In genomic region chr14:91119556-91120311, GRCh38 we compare ENCODE assay signal across 11 cellular contexts. TPM values are rescaled to one million over a fixed set of nuclear protein-coding genes. Genes with fewer than 3 reads are reported as not detected.
A peak's percentile ranks its signal among the peaks of the same experiment; 100 is the strongest.
DNase-seq lines count a peak whose midpoint lies in the region; ATAC-seq, FAIRE-seq and TF ChIP-seq lines count a peak whose summit lies in the region.
"Had no signal": no experiment of that assay in that cellular context is flagged by ENCODE, and none has a peak within 500 bp of the region (broad histone marks: within the 10 kb centered on the region; RNA-seq: fewer than 3 reads in every experiment).

No MANE protein-coding gene starts in this region.

- H3K27me3 Mint-ChIP-seq in astrocyte (ENCODE audit: low read depth, unreplicated experiment): no peaks in the 10 kb centered on the region

- H3K79me2 ChIP-seq in ACC112 (ENCODE audit: control insufficient read depth, insufficient read depth, low read length, unreplicated experiment) (peaks cover 61% of the 10 kb centered on the region), astrocyte (ENCODE audit: insufficient read depth, low read length) (no peaks in the 10 kb centered on the region)

- peak; percentile 70 for DNase-seq in HCEC 1CT
- DNase-seq in astrocyte (ENCODE audit: low read depth): peak; percentile 73
- peak; percentile 76 for DNase-seq in kidney epithelial cell (ENCODE audit: low read depth)
- no peak for DNase-seq in GM19239 (ENCODE audit: insufficient read length, low spot score)
- DNase-seq: NCI-H1092; stimulated activated naive CD4-positive, alpha-beta T cell treated with Interleukin-2 at 50 U/mL for 16 hours; WERI-Rb-1 had no signal

- ATAC-seq in HG03175 (IDR thresholded peaks at IDR 0.05; ENCODE audit: unreplicated experiment) (no peak), GM21423 (IDR thresholded peaks at IDR 0.05; ENCODE audit: unreplicated experiment) (no peak), HG03439 (IDR thresholded peaks at IDR 0.05; ENCODE audit: unreplicated experiment) (no peak)

- H2AFZ ChIP-seq in ACC112 (ENCODE audit: low read length, unreplicated experiment) (peak overlapping the region; percentile 43), astrocyte (ENCODE audit: low read depth, low read length) (peak overlapping the region; percentile 15)

- H3K9me3 Mint-ChIP-seq in astrocyte (ENCODE audit: unreplicated experiment): no peaks in the 10 kb centered on the region

- H3K4me3 ChIP-seq in ACC112 (ENCODE audit: low read depth, low read length) (peak overlapping the region; percentile 58), astrocyte (ENCODE audit: insufficient read depth, low read depth, low read length) (no peak overlapping the region), kidney epithelial cell (ENCODE audit: low read depth, low read length) (no peak overlapping the region)

- H3K27ac Mint-ChIP-seq in astrocyte (ENCODE audit: unreplicated experiment): peak overlapping the region; percentile 72

- H3K9ac ChIP-seq in astrocyte (ENCODE audit: low read length): no peak overlapping the region

- no peak overlapping the region for H3K4me3 Mint-ChIP-seq in astrocyte (ENCODE audit: unreplicated experiment)

- H3K27me3 ChIP-seq in ACC112 (ENCODE audit: insufficient read depth, low read length) (no peaks in the 10 kb centered on the region), astrocyte (ENCODE audit: insufficient read depth, low read length) (peaks cover 3% of the 10 kb centered on the region), kidney epithelial cell (ENCODE audit: control insufficient read depth, insufficient read depth, low read length) (no peaks in the 10 kb centered on the region)

- no peak for FAIRE-seq in astrocyte (lab: Jason Lieb, UNC)
- FAIRE-seq in GM19239 (lab: Jason Lieb, UNC): no peak

- TF ChIP-seq CTCF in astrocyte (IDR thresholded peaks at IDR 0.05; ENCODE audit: insufficient read depth, low read depth, low read length) (no peak), kidney epithelial cell (IDR thresholded peaks at IDR 0.05; ENCODE audit: insufficient read depth, low read length, poor library complexity, severe bottlenecking) (no peak)

- no peaks in the 10 kb centered on the region for H4K20me1 ChIP-seq in astrocyte (ENCODE audit: insufficient read depth, low read length)

- H3K27ac ChIP-seq in ACC112 (ENCODE audit: low read depth, low read length): peak overlapping the region; percentile 88
- H3K27ac ChIP-seq in astrocyte (ENCODE audit: low read depth, low read length): no peak overlapping the region
- H3K27ac ChIP-seq: WERI-Rb-1 had no signal

- no peak overlapping the region for H3K4me2 ChIP-seq in astrocyte (ENCODE audit: low read length)

- H3K36me3 Mint-ChIP-seq in astrocyte (ENCODE audit: low read depth, unreplicated experiment): peaks cover 17% of the 10 kb centered on the region

- H3K9me3 ChIP-seq in astrocyte (ENCODE audit: insufficient read depth, low read depth, low read length): no peaks in the 10 kb centered on the region

- H3K36me3 ChIP-seq in ACC112 (ENCODE audit: insufficient read depth, low read length) (peaks cover 16% of the 10 kb centered on the region), astrocyte (ENCODE audit: insufficient read depth, low read length) (no peaks in the 10 kb centered on the region), kidney epithelial cell (ENCODE audit: control insufficient read depth, insufficient read depth, low read length) (no peaks in the 10 kb centered on the region)
- H3K36me3 ChIP-seq: WERI-Rb-1 had no signal

- H3K4me1 Mint-ChIP-seq in astrocyte (ENCODE audit: low read depth, unreplicated experiment): peaks cover 21% of the 10 kb centered on the region

- H3K4me1 ChIP-seq in ACC112 (ENCODE audit: control insufficient read depth, insufficient read depth, low read length, unreplicated experiment): peaks cover 24% of the 10 kb centered on the region
- H3K4me1 ChIP-seq in astrocyte (ENCODE audit: insufficient read depth, low read length): peaks cover 3% of the 10 kb centered on the region

RNA-seq across cellular contexts. Expression of gene DGLUCY, which starts 5.9 kb away (rescaled TPM):
- 20.0 and 25.9 TPM in 2 replicates for total RNA-seq in astrocyte
- 38.1 and 53.9 TPM in 2 replicates for total RNA-seq in kidney epithelial cell

RNA-seq across cellular contexts. Expression of gene RPS6KA5, which starts 59.3 kb away (rescaled TPM):
- total RNA-seq in astrocyte (0.99 and 1.0 TPM in 2 replicates), kidney epithelial cell (2.7 and 3.7 TPM in 2 replicates)
